In the genomic region with DNA sequence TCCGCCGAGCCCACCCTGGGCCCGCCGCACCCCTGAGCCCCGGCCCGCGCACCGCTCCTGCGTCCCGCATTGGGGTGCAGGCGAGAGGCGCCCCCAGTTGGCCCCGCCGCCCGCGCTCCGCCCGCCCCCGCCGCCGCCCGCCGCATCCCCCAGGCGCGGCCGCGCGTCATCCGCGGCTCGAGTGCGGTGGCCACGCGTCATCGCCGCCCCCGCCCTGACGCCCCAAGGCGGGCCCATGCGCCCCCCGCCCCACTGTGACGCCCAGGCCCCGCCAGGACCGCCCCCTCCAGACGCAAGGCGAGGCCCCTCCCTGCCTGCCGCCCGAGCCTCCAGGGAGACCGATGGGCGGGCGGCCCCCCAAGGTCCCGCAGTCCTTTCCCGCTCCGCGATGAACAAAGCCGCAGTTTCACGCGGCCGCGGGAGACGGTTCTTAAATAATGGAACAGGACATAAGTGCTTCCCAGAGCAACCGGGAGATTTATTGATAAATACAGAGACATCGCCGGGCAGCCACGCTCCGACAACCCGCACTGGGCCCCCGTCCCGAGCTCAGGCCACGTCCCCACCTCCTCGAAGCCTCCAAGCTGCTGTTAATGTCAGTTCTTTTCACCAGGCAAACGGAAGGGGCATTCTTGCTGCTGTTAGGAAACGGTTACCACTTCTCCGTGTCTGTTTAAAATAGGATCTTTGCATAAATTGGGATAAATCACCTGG, we compare ENCODE assay signal across 10 cellular contexts. TPM values are rescaled to one million over a fixed set of nuclear protein-coding genes. Genes with fewer than 3 reads are reported as not detected.
DNase-seq lines count a peak whose midpoint lies in the region; ATAC-seq lines count a peak whose summit lies in the region.
"Had no signal": no experiment of that assay in that cellular context is flagged by ENCODE, and none has a peak within 500 bp of the region (broad histone marks: within the 10 kb centered on the region; RNA-seq: fewer than 3 reads in every experiment).

A gene with protein sequence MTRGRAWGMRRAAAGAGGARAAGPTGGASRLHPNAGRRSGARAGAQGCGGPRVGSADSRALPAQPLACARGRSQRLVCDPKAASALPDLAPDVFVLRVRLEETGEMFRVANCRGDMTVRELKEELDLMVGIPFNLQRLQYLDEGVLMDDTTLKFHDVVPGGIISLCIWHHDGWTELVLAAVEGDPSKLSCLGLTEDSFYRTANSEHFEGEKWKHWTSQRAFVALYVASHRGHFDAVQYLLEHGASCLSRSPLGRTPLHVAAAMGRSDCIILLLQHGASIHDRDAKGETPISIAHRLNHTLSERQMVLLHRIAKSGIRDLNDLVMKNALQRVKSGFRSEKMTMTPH (minus strand): TSS at position 170 of the 714 bp plus-strand sequence. CDS start 0 bp downstream, at position 170.

- intact Hi-C loops in sciatic nerve (cut with DNase I): no loop called here

- ATAC-seq in sciatic nerve (peak; percentile 47), GM21381 (IDR thresholded peaks at IDR 0.05; ENCODE audit: unreplicated experiment) (no peak)
- ATAC-seq: A549 had no signal

- DNase-seq in NCI-H1092 treated with DMSO at 0.1 percent for 48 hours (lab: John Stamatoyannopoulos, UW) (peak; percentile 15), NCI-H1092 (lab: John Stamatoyannopoulos, UW) (no peak), fibroblast of gingiva (ENCODE audit: low read depth) (peak; percentile 12), sciatic nerve (ENCODE audit: low spot score) (no peak), cerebellar nuclear complex (lab: John Stamatoyannopoulos, UW) (no peak), HK-2 (ENCODE audit: unreplicated experiment) (no peak)
- DNase-seq in activated CD8-positive, alpha-beta memory T cell treated with anti-CD3 and anti-CD28 coated beads, Interleukin-2, amount 50 U/mL, for 1 hour (ENCODE audit: extremely low read depth): peak; percentile 55

RNA-seq across cellular contexts. Expression of the gene that starts here (rescaled TPM):
- total RNA-seq in sciatic nerve: not detected
- total RNA-seq: skeletal muscle tissue had no signal

Comparison
In these comparisons a context has a peak if more than half of its experiments do, and no peak if none do; other contexts are left out.
1. DNase-seq: peak in NCI-H1092 treated with DMSO at 0.1 percent for 48 hours (single experiment), activated CD8-positive, alpha-beta memory T cell treated with anti-CD3 and anti-CD28 coated beads, Interleukin-2, amount 50 U/mL, for 1 hour (single experiment) and fibroblast of gingiva (single experiment); none in NCI-H1092 (single experiment), sciatic nerve (single experiment), cerebellar nuclear complex (0 of 2) and HK-2 (single experiment).
2. Peak in ATAC-seq in sciatic nerve; RNA of the gene not detected or under 1 TPM.